In the genomic region with DNA sequence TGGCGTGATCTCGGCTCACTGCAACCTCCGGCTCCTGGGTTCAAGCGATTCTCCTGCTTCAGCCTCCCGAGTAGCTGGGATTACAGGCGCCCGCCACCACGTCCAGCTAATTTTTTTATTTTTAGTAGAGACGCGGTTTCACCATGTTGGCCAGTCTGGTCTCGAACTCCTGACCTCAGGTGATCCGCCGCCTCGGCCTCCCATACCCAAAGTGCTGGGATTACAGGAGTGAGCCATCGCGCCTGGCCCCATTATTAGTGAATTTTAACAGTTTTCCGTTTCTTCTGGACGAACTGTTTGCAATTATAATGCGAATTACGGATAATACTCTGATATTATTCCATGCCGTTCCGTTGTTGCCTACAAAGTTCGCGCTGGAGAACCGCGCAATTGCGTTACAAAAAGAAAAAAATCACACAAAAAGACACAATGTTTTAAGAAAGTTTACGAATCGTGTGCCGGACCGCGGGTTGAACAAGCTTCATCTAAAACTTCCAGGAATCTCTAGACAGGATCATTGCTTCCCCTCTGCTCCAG, we compare ENCODE assay signal across 6 cellular contexts. TPM values are rescaled to one million over a fixed set of nuclear protein-coding genes. Genes with fewer than 3 reads are reported as not detected.
DNase-seq lines count a peak whose midpoint lies in the region; ATAC-seq and TF ChIP-seq lines count a peak whose summit lies in the region.
"Not testable (repeated sequence)": the region's sequence is repeated elsewhere in the genome, so short reads cannot be mapped to it uniquely, and the experiment has no call there.

No MANE protein-coding gene starts in this region.

- not testable (repeated sequence) for DNase-seq in central memory CD8-positive, alpha-beta T cell (ENCODE audit: low spot score in 2 of 2); osteocyte (ENCODE audit: extremely low spot score, unreplicated experiment); upper lobe of right lung

- not testable (repeated sequence) for H3K27me3 Mint-ChIP-seq in central memory CD8-positive, alpha-beta T cell; osteocyte (ENCODE audit: unreplicated experiment)

- H3K27ac Mint-ChIP-seq in central memory CD8-positive, alpha-beta T cell (ENCODE audit: low read depth) = peak overlapping the region; percentile 98
- H3K27ac Mint-ChIP-seq in osteocyte (ENCODE audit: unreplicated experiment) = peak overlapping the region; percentile 89

- CTCF ChIA-PET in HEK293 (lab: Yijun Ruan, JAX) = interaction anchor here (1.0 to 1.7 kb wide), 3 partner anchors 10 to 90 kb away, joined by 3 to 11 read pairs (median 3); no protein-coding TSS in a partner anchor

- H3K36me3 ChIP-seq in HEK293 (ENCODE audit: control insufficient read depth in 2 of 2, insufficient read depth in 1 of 2, low read length in 2 of 2) (peaks cover 0 to 16% of the 10 kb centered on the region in 2 experiments; a peak in 2 of 3 replicates), upper lobe of right lung (peaks cover 21% of the 10 kb centered on the region)
- H3K36me3 ChIP-seq in iPS-15b (ENCODE audit: control insufficient read depth, insufficient read depth, low read length) = not testable (repeated sequence)

- H3K4me1 ChIP-seq in HEK293 (ENCODE audit: control insufficient read depth, insufficient read depth, low read length) = peaks cover 11% of the 10 kb centered on the region
- peaks cover 12% of the 10 kb centered on the region for H3K4me1 ChIP-seq in iPS-15b (ENCODE audit: control insufficient read depth, insufficient read depth, low read length)
- H3K4me1 ChIP-seq in upper lobe of right lung = peaks cover 38% of the 10 kb centered on the region

- TF ChIP-seq CTCF in HEK293 (tag by site-specific recombination; IDR thresholded peaks at IDR 0.05); WI38 (IDR thresholded peaks at IDR 0.05; ENCODE audit: low read depth, low read length); osteocyte (IDR thresholded peaks at IDR 0.05); upper lobe of right lung (IDR thresholded peaks at IDR 0.05): not testable (repeated sequence)

- POLR2A ChIA-PET in HEK293 (lab: Yijun Ruan, JAX) = interaction anchor here (0.8 to 7.0 kb wide), 13 partner anchors 10 to 149 kb away, joined by 3 to 47 read pairs (median 4); partner anchors contain the start of genes MARCHF2, RAB11B and ZNF414

- peaks cover 32% of the 10 kb centered on the region for H3K36me3 Mint-ChIP-seq in central memory CD8-positive, alpha-beta T cell (ENCODE audit: insufficient read depth)
- H3K36me3 Mint-ChIP-seq in osteocyte (ENCODE audit: unreplicated experiment) = not testable (repeated sequence)

- ATAC-seq in central memory CD8-positive, alpha-beta T cell (replicated peaks; ENCODE audit: extremely low read depth, poor library complexity, severe bottlenecking); upper lobe of right lung: not testable (repeated sequence)

- H3K27ac ChIP-seq in HEK293 (ENCODE audit: extremely low read depth, low read depth, low read length) = peak overlapping the region; percentile 44
- peak overlapping the region; percentile 98 for H3K27ac ChIP-seq in upper lobe of right lung

- intact Hi-C loops in upper lobe of right lung (cut with DNase I) = not testable (repeated sequence)

- not testable (repeated sequence) for H3K9me3 ChIP-seq in HEK293 (ENCODE audit: control insufficient read depth, insufficient read depth, low read depth, low read length); iPS-15b (ENCODE audit: control insufficient read depth, insufficient read depth, low read length); upper lobe of right lung

- H3K4me3 ChIP-seq in HEK293 (ENCODE audit: low read depth, low read length) (peak overlapping the region; percentile 95), WI38 (ENCODE audit: low read depth, low read length) (peak overlapping the region; percentile 96), iPS-15b (ENCODE audit: low read depth, low read length) (peak overlapping the region; percentile 94), upper lobe of right lung (peak overlapping the region; percentile 99)

- H3K27me3 ChIP-seq in iPS-15b (ENCODE audit: control insufficient read depth, insufficient read depth, low read length); upper lobe of right lung: not testable (repeated sequence)

- peak overlapping the region; percentile 89 for H3K4me3 Mint-ChIP-seq in central memory CD8-positive, alpha-beta T cell
- H3K4me3 Mint-ChIP-seq in osteocyte (ENCODE audit: unreplicated experiment) = peak overlapping the region; percentile 93

- H3K4me1 Mint-ChIP-seq in central memory CD8-positive, alpha-beta T cell = peaks cover 38% of the 10 kb centered on the region
- peaks cover 38% of the 10 kb centered on the region for H3K4me1 Mint-ChIP-seq in osteocyte (ENCODE audit: unreplicated experiment)

- H3K9me3 Mint-ChIP-seq in central memory CD8-positive, alpha-beta T cell; osteocyte (ENCODE audit: unreplicated experiment): not testable (repeated sequence)

- peak overlapping the region; percentile 93 for H3K9ac ChIP-seq in iPS-15b (ENCODE audit: low read depth, low read length)

TF ChIP-seq in HEK293, 187 proteins besides CTCF, POLR2A, EP300 and RAD21:
- peak; percentile 42; the same call in 1 of the 2 replicates for TF ChIP-seq ZNF335 (tag by site-specific recombination; conservative IDR thresholded peaks at IDR 0.05)
- TF ChIP-seq, protein P1, sequence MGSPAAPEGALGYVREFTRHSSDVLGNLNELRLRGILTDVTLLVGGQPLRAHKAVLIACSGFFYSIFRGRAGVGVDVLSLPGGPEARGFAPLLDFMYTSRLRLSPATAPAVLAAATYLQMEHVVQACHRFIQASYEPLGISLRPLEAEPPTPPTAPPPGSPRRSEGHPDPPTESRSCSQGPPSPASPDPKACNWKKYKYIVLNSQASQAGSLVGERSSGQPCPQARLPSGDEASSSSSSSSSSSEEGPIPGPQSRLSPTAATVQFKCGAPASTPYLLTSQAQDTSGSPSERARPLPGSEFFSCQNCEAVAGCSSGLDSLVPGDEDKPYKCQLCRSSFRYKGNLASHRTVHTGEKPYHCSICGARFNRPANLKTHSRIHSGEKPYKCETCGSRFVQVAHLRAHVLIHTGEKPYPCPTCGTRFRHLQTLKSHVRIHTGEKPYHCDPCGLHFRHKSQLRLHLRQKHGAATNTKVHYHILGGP (tag by site-specific recombination; IDR thresholded peaks at IDR 0.05) = peak; percentile 90
- TF ChIP-seq, protein P2, sequence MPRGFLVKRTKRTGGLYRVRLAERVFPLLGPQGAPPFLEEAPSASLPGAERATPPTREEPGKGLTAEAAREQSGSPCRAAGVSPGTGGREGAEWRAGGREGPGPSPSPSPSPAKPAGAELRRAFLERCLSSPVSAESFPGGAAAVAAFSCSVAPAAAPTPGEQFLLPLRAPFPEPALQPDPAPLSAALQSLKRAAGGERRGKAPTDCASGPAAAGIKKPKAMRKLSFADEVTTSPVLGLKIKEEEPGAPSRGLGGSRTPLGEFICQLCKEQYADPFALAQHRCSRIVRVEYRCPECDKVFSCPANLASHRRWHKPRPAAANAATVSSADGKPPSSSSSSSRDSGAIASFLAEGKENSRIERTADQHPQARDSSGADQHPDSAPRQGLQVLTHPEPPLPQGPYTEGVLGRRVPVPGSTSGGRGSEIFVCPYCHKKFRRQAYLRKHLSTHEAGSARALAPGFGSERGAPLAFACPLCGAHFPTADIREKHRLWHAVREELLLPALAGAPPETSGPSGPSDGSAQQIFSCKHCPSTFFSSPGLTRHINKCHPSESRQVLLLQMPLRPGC (tag by site-specific recombination; IDR thresholded peaks at IDR 0.05) = 0 out of 2 replicates have a peak, but pooled peaks have one; percentile 7
- peak; percentile 18; the same call in 1 of the 2 replicates for TF ChIP-seq ZNF600 (tag by site-specific recombination; IDR thresholded peaks at IDR 0.05)
TF ChIP-seq in HEK293: peak in this region for 4; not testable (repeated sequence) for 183.

RNA-seq across cellular contexts. Expression of gene HNRNPM, which starts 0.6 kb away (rescaled TPM):
- total RNA-seq in osteocyte = 154 and 156 TPM in 2 replicates
- total RNA-seq in upper lobe of right lung = 131 TPM

RNA-seq across cellular contexts. Expression of gene MARCHF2, which starts 31.1 kb away (rescaled TPM):
- total RNA-seq in osteocyte = 45.0 and 50.6 TPM in 2 replicates
- total RNA-seq in upper lobe of right lung = 58.7 TPM

RNA-seq across cellular contexts. Expression of gene RAB11B, which starts 54.0 kb away (rescaled TPM):
- 126 and 130 TPM in 2 replicates for total RNA-seq in osteocyte
- total RNA-seq in upper lobe of right lung = 114 TPM

RNA-seq across cellular contexts. Expression of gene PRAM1, which starts 58.2 kb away (rescaled TPM):
- total RNA-seq in osteocyte (0.24 and 0.42 TPM in 2 replicates), upper lobe of right lung (31.3 TPM)
